Comparison of ENCODE assay signal across 26 cellular contexts in genomic region chr10:64726466-64726865, GRCh38.
DNase-seq lines count a peak whose midpoint lies in the region; ATAC-seq and TF ChIP-seq lines count a peak whose summit lies in the region.
"Had no signal": no experiment of that assay in that cellular context is flagged by ENCODE, and none has a peak within 500 bp of the region (broad histone marks: within the 10 kb centered on the region; RNA-seq: fewer than 3 reads in every experiment).

No MANE protein-coding gene starts in this region.

- H3K9me3 Mint-ChIP-seq in MCF 10A (ENCODE audit: unreplicated experiment), result peaks cover 11% of the 10 kb centered on the region
- H3K9me3 Mint-ChIP-seq in nephron progenitor cell, result peaks cover 13% of the 10 kb centered on the region

- intact Hi-C loops in MCF 10A (cut with micrococcal nuclease), result no loop called here
- intact Hi-C loops in breast epithelium (cut with DNase I; ENCODE audit: low total_unique reads), result no loop called here

- no peak for TF ChIP-seq POLR2A in breast epithelium (IDR thresholded peaks at IDR 0.05)

- no peak for ATAC-seq in activated CD4-positive, CD25-positive, alpha-beta regulatory T cell treated with anti-CD3 and anti-CD28 coated beads, Interleukin-2, amount 50 U/mL, for 24 hours

- TF ChIP-seq CTCF in MCF 10A (IDR thresholded peaks at IDR 0.05; ENCODE audit: unreplicated experiment), result no peak
- no peak for TF ChIP-seq CTCF in breast epithelium (IDR thresholded peaks at IDR 0.05)
- TF ChIP-seq CTCF in epithelial cell of esophagus (IDR thresholded peaks at IDR 0.05; ENCODE audit: insufficient read depth, low read depth, low read length, missing control alignments), result no peak
- TF ChIP-seq CTCF in nephron progenitor cell (IDR thresholded peaks at IDR 0.05), result no peak

- H3K27ac ChIP-seq in breast epithelium, result no peak overlapping the region
- H3K27ac ChIP-seq: 22Rv1, GM23248, KMS-11, Peyer's patch had no signal

- H3K9me3 ChIP-seq in breast epithelium, result no peaks in the 10 kb centered on the region
- H3K9me3 ChIP-seq: BE2C, Peyer's patch, SK-N-SH had no signal

- H3K36me3 Mint-ChIP-seq in MCF 10A (ENCODE audit: insufficient read depth, unreplicated experiment) (no peaks in the 10 kb centered on the region), nephron progenitor cell (ENCODE audit: low read depth) (no peaks in the 10 kb centered on the region)
- H3K36me3 Mint-ChIP-seq: CD14-positive monocyte; CD8-positive, alpha-beta memory T cell; IgD-negative memory B cell had no signal

- no peak overlapping the region for H3K4me3 Mint-ChIP-seq in MCF 10A (ENCODE audit: unreplicated experiment)
- no peak overlapping the region for H3K4me3 Mint-ChIP-seq in nephron progenitor cell
- H3K4me3 Mint-ChIP-seq: CD14-positive monocyte; CD8-positive, alpha-beta memory T cell; H9; IgD-negative memory B cell had no signal

- POLR2A ChIA-PET in MCF 10A (lab: Yijun Ruan, JAX), result no interaction called here

- DNase-seq in MCF 10A (ENCODE audit: unreplicated experiment) (peak; percentile 69), breast epithelium (ENCODE audit: low spot score in 2 of 2) (no peak), LoVo (ENCODE audit: low spot score) (peak; percentile 26), epithelial cell of esophagus (ENCODE audit: low read depth) (peak; percentile 62), renal cortical epithelial cell (ENCODE audit: low read depth) (peak; percentile 61), nephron progenitor cell (no peak), dermis blood vessel endothelial cell (no peak)
- DNase-seq: ACHN; BE2C; CD8-positive, alpha-beta memory T cell; DMS153; GM23248; H9; NCI-H1105; NCI-H146; NCI-H1930; NCI-H446 treated with DMSO at 0.1 percent for 48 hours; NCI-H526; NCI-H82; Peyer's patch; SK-N-SH had no signal

- no peak overlapping the region for H3K4me3 ChIP-seq in breast epithelium
- no peak overlapping the region for H3K4me3 ChIP-seq in epithelial cell of esophagus (ENCODE audit: low read length)
- H3K4me3 ChIP-seq: GM23248, Peyer's patch had no signal

- BruUV-seq in MCF 10A (replicated peaks; lab: Mats Ljungman, UMichigan), result no TSS peak

- H3K27ac Mint-ChIP-seq in MCF 10A (ENCODE audit: low read depth, unreplicated experiment) (no peak overlapping the region), nephron progenitor cell (no peak overlapping the region)
- H3K27ac Mint-ChIP-seq: CD14-positive monocyte; CD8-positive, alpha-beta memory T cell; H9; IgD-negative memory B cell had no signal

- no peaks in the 10 kb centered on the region for H3K4me1 ChIP-seq in breast epithelium
- H3K4me1 ChIP-seq: BE2C, Peyer's patch had no signal

- CTCF ChIA-PET in MCF 10A (lab: Yijun Ruan, JAX), result no interaction called here

- H3K4me1 Mint-ChIP-seq in MCF 10A (ENCODE audit: insufficient read depth, unreplicated experiment) (no peaks in the 10 kb centered on the region), nephron progenitor cell (no peaks in the 10 kb centered on the region)
- H3K4me1 Mint-ChIP-seq: CD14-positive monocyte; CD8-positive, alpha-beta memory T cell; H9; IgD-negative memory B cell had no signal

- H3K27me3 Mint-ChIP-seq in MCF 10A (ENCODE audit: insufficient read depth, unreplicated experiment) (no peaks in the 10 kb centered on the region), nephron progenitor cell (ENCODE audit: low read depth, poor library complexity) (no peaks in the 10 kb centered on the region)
- H3K27me3 Mint-ChIP-seq: IgD-negative memory B cell had no signal

- no peaks in the 10 kb centered on the region for H3K36me3 ChIP-seq in breast epithelium
- H3K36me3 ChIP-seq: BE2C, Peyer's patch had no signal

- H3K27me3 ChIP-seq in breast epithelium, result no peaks in the 10 kb centered on the region
- H3K27me3 ChIP-seq: BE2C, Peyer's patch had no signal

Comparison
In these comparisons a context has a peak if more than half of its experiments do, and no peak if none do; other contexts are left out.
1. DNase-seq: peak in MCF 10A (single experiment), LoVo (single experiment), epithelial cell of esophagus (single experiment) and renal cortical epithelial cell (single experiment); none in breast epithelium (0 of 2), nephron progenitor cell (single experiment) and dermis blood vessel endothelial cell (single experiment).